In genomic region chr3:160200328-160200727, GRCh38 we compare ENCODE assay signal across 15 cellular contexts. TPM values are rescaled to one million over a fixed set of nuclear protein-coding genes. Genes with fewer than 3 reads are reported as not detected.
DNase-seq lines count a peak whose midpoint lies in the region; ATAC-seq and TF ChIP-seq lines count a peak whose summit lies in the region.
"Had no signal": no experiment of that assay in that cellular context is flagged by ENCODE, and none has a peak within 500 bp of the region (broad histone marks: within the 10 kb centered on the region; RNA-seq: fewer than 3 reads in every experiment).

No MANE protein-coding gene starts in this region.

- ATAC-seq in GM19463 (IDR thresholded peaks at IDR 0.05; ENCODE audit: unreplicated experiment) = peak; percentile 88
- ATAC-seq: foreskin keratinocyte, pancreas had no signal

- no peak for TF ChIP-seq CTCF in fibroblast of the aortic adventitia (IDR thresholded peaks at IDR 0.05; ENCODE audit: insufficient read depth, low read length)

- no peak overlapping the region for H3K4me3 ChIP-seq in fibroblast of the aortic adventitia (ENCODE audit: low read depth, low read length)
- H3K4me3 ChIP-seq: pancreas, thoracic aorta had no signal

- peak; percentile 38 for DNase-seq in LHCN-M2 (ENCODE audit: low read depth)
- peak; percentile 61 for DNase-seq in NCI-H524 treated with DMSO at 0.1 percent for 48 hours (lab: John Stamatoyannopoulos, UW)
- DNase-seq in fibroblast of the aortic adventitia (ENCODE audit: low read depth) = peak; percentile 48
- DNase-seq in activated naive CD4-positive, alpha-beta T cell (lab: John Stamatoyannopoulos, UW) = no peak
- DNase-seq in NCI-H510A treated with DMSO at 0.1 percent for 48 hours (lab: John Stamatoyannopoulos, UW) = no peak
- no peak for DNase-seq in activated CD8-positive, alpha-beta memory T cell treated with anti-CD3 and anti-CD28 coated beads, Interleukin-2, amount 50 U/mL, for 4 hours
- DNase-seq in HuH-7.5 (ENCODE audit: low spot score) = no peak
- DNase-seq: activated T-cell treated with anti-CD3 and anti-CD28 coated beads for 4 hours; C1 segment of cervical spinal cord; foreskin keratinocyte; pancreas; stimulated activated CD4-positive, alpha-beta T cell treated with anti-CD3 and anti-CD28 coated beads, Interleukin-12 subunit alpha, Interleukin-12 subunit beta, amount 100 ng/mL, for 4 hours; SW 1271 had no signal

RNA-seq across cellular contexts. Expression of gene C3orf80, which starts 24.9 kb away (rescaled TPM):
- total RNA-seq in LHCN-M2 (2014; rRNA removed) (0.06 TPM in 1 of 2 replicates, not detected in the other), fibroblast of the aortic adventitia (ENCODE audit: low replicate concordance) (0.63 and 1.8 TPM in 2 replicates)
- polyA plus RNA-seq in LHCN-M2 (2012) = not detected
- total RNA-seq: foreskin keratinocyte had no signal
- polyA plus RNA-seq: foreskin keratinocyte had no signal

Comparison
In these comparisons a context has a peak if more than half of its experiments do, and no peak if none do; other contexts are left out.
1. DNase-seq: peak in LHCN-M2 (single experiment), NCI-H524 treated with DMSO at 0.1 percent for 48 hours (single experiment) and fibroblast of the aortic adventitia (single experiment); none in activated naive CD4-positive, alpha-beta T cell (0 of 4), NCI-H510A treated with DMSO at 0.1 percent for 48 hours (single experiment), activated CD8-positive, alpha-beta memory T cell treated with anti-CD3 and anti-CD28 coated beads, Interleukin-2, amount 50 U/mL, for 4 hours (single experiment) and HuH-7.5 (single experiment).